Comparison of ENCODE assay signal across 21 cellular contexts in the genomic region with DNA sequence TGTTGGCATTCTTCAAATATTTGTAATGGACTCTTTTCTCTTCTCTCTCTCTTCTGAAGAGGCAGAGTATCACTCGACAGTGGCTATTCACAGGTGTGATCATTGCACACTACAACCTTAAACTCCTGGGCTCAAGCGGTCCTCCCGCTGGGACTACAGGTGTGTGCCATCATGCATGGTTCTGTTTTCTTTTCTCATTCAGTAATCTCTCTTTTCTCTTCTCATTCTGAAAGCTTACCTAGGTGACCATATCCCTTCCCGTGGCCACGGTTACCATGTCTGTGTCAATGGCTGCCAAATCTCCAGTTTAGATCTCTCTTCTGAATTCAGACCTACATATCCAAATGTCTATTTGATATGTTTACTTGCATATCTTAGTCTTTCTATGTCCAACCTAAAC.
DNase-seq lines count a peak whose midpoint lies in the region; ATAC-seq and TF ChIP-seq lines count a peak whose summit lies in the region.
"Had no signal": no experiment of that assay in that cellular context is flagged by ENCODE, and none has a peak within 500 bp of the region (broad histone marks: within the 10 kb centered on the region; RNA-seq: fewer than 3 reads in every experiment).

No MANE protein-coding gene starts in this region.

- H3K4me3 ChIP-seq in OCI-LY1 (ENCODE audit: low read depth, low read length, poor library complexity, severe bottlenecking) = peak overlapping the region; percentile 4
- H3K4me3 ChIP-seq: BLaER1, HAP-1, MG63, SJCRH30 had no signal

- H3F3A ChIP-seq in OCI-LY1 (ENCODE audit: insufficient read depth, low read length) = peaks cover 13% of the 10 kb centered on the region; the same call in 1 of the 2 replicates

- H2AFZ ChIP-seq in OCI-LY1 (ENCODE audit: low read length) = no peak overlapping the region

- peak overlapping the region; percentile 88 for H3K27ac ChIP-seq in OCI-LY1 (ENCODE audit: low read depth, low read length, poor library complexity, severe bottlenecking)
- H3K27ac ChIP-seq: BLaER1, SJCRH30 had no signal

- H3K27ac Mint-ChIP-seq in activated T-cell treated with anti-CD3 and anti-CD28 coated beads, Interleukin-2, amount 50 U/mL, for 24 hours = no peak overlapping the region
- H3K27ac Mint-ChIP-seq: CD4-positive, alpha-beta memory T cell; T-helper 1 cell treated with Interleukin-12 subunit alpha and Interleukin-12 subunit beta and Interleukin-4 antibody, amounts not matched to agents 30 μg/mL and 1 μg/mL, for 36 hours had no signal

- no peaks in the 10 kb centered on the region for H3K9me3 Mint-ChIP-seq in activated T-cell treated with anti-CD3 and anti-CD28 coated beads, Interleukin-2, amount 50 U/mL, for 24 hours
- H3K9me3 Mint-ChIP-seq: T-helper 1 cell treated with Interleukin-12 subunit alpha and Interleukin-12 subunit beta and Interleukin-4 antibody, amounts not matched to agents 30 μg/mL and 1 μg/mL, for 36 hours had no signal

- TF ChIP-seq CTCF in OCI-LY1 (IDR thresholded peaks at IDR 0.05; ENCODE audit: low read length) = no peak

- DNase-seq in DMS53 treated with DMSO at 0.1 percent for 48 hours (lab: John Stamatoyannopoulos, UW; ENCODE audit: unreplicated experiment) = peak; percentile 13
- peak; percentile 28 for DNase-seq in NCI-H187 treated with DMSO at 0.1 percent for 48 hours (lab: John Stamatoyannopoulos, UW)
- DNase-seq in activated T-cell treated with anti-CD3 and anti-CD28 coated beads, Interleukin-2, amount 50 U/mL, for 24 hours = no peak
- DNase-seq in activated CD8-positive, alpha-beta memory T cell treated with anti-CD3 and anti-CD28 coated beads for 24 hours = no peak
- DNase-seq in stimulated activated naive CD4-positive, alpha-beta T cell (lab: John Stamatoyannopoulos, UW) = no peak
- DNase-seq: CD4-positive, alpha-beta memory T cell; Kasumi-1; MG63; NCI-H1048; NCI-H1694; NCI-H2171; NCI-H446 treated with DMSO at 0.1 percent for 48 hours; NCI-H774; SJCRH30 had no signal

- no peaks in the 10 kb centered on the region for H3K36me3 ChIP-seq in OCI-LY1 (ENCODE audit: insufficient read depth, low read length)
- H3K36me3 ChIP-seq: BLaER1, HAP-1, MG63, SJCRH30 had no signal

- no peaks in the 10 kb centered on the region for H3K27me3 ChIP-seq in OCI-LY1 (ENCODE audit: insufficient read depth, low read length)
- H3K27me3 ChIP-seq: BLaER1, SJCRH30 had no signal

- no peak for TF ChIP-seq POLR2A in GM18505 (IDR thresholded peaks at IDR 0.05; ENCODE audit: borderline replicate concordance, extremely low read depth, insufficient read depth, insufficient read length)

- no peaks in the 10 kb centered on the region for H3K9me2 ChIP-seq in OCI-LY1 (ENCODE audit: low read depth, low read length)

- H4K20me1 ChIP-seq in OCI-LY1 (ENCODE audit: insufficient read depth, low read length) = no peaks in the 10 kb centered on the region
- H4K20me1 ChIP-seq: BLaER1 had no signal

- no peak overlapping the region for H3K9ac ChIP-seq in OCI-LY1 (ENCODE audit: low read length)
- H3K9ac ChIP-seq: BLaER1 had no signal

- peak overlapping the region; percentile 38 for H3K4me2 ChIP-seq in OCI-LY1 (ENCODE audit: low read length)
- H3K4me2 ChIP-seq: BLaER1 had no signal

- H3K4me3 Mint-ChIP-seq in activated T-cell treated with anti-CD3 and anti-CD28 coated beads, Interleukin-2, amount 50 U/mL, for 24 hours = no peak overlapping the region
- H3K4me3 Mint-ChIP-seq: CD4-positive, alpha-beta memory T cell; T-helper 1 cell treated with Interleukin-12 subunit alpha and Interleukin-12 subunit beta and Interleukin-4 antibody, amounts not matched to agents 30 μg/mL and 1 μg/mL, for 36 hours had no signal

- H3K27me3 Mint-ChIP-seq in activated T-cell treated with anti-CD3 and anti-CD28 coated beads, Interleukin-2, amount 50 U/mL, for 24 hours = no peaks in the 10 kb centered on the region
- H3K27me3 Mint-ChIP-seq: CD4-positive, alpha-beta memory T cell had no signal

- ATAC-seq in GM18519 (IDR thresholded peaks at IDR 0.05; ENCODE audit: low FRiP score, unreplicated experiment) (peak; percentile 35), GM18505 (IDR thresholded peaks at IDR 0.05; ENCODE audit: unreplicated experiment) (no peak)
- ATAC-seq: Panc1 had no signal

- no peaks in the 10 kb centered on the region for H3K79me2 ChIP-seq in OCI-LY1 (ENCODE audit: insufficient read depth, low read length)

- peaks cover 77% of the 10 kb centered on the region for H3K4me1 ChIP-seq in OCI-LY1 (ENCODE audit: insufficient read depth, low read length, severe bottlenecking)
- H3K4me1 ChIP-seq: BLaER1, HAP-1, SJCRH30 had no signal

- H3K9me3 ChIP-seq in OCI-LY1 (ENCODE audit: low read length) = no peaks in the 10 kb centered on the region
- H3K9me3 ChIP-seq: BLaER1, HAP-1, MG63, SJCRH30 had no signal

- no peaks in the 10 kb centered on the region for H3K36me3 Mint-ChIP-seq in activated T-cell treated with anti-CD3 and anti-CD28 coated beads, Interleukin-2, amount 50 U/mL, for 24 hours (ENCODE audit: low read depth)
- H3K36me3 Mint-ChIP-seq: CD4-positive, alpha-beta memory T cell had no signal

- no peaks in the 10 kb centered on the region for H3K4me1 Mint-ChIP-seq in activated T-cell treated with anti-CD3 and anti-CD28 coated beads, Interleukin-2, amount 50 U/mL, for 24 hours (ENCODE audit: low read depth)
- H3K4me1 Mint-ChIP-seq: CD4-positive, alpha-beta memory T cell had no signal

Comparison
In these comparisons a context has a peak if more than half of its experiments do, and no peak if none do; other contexts are left out.
1. DNase-seq: peak in DMS53 treated with DMSO at 0.1 percent for 48 hours (single experiment) and NCI-H187 treated with DMSO at 0.1 percent for 48 hours (single experiment); none in activated T-cell treated with anti-CD3 and anti-CD28 coated beads, Interleukin-2, amount 50 U/mL, for 24 hours (single experiment), activated CD8-positive, alpha-beta memory T cell treated with anti-CD3 and anti-CD28 coated beads for 24 hours (single experiment) and stimulated activated naive CD4-positive, alpha-beta T cell (0 of 6).